Comparison of ENCODE assay signal across 28 cellular contexts in the genomic region with DNA sequence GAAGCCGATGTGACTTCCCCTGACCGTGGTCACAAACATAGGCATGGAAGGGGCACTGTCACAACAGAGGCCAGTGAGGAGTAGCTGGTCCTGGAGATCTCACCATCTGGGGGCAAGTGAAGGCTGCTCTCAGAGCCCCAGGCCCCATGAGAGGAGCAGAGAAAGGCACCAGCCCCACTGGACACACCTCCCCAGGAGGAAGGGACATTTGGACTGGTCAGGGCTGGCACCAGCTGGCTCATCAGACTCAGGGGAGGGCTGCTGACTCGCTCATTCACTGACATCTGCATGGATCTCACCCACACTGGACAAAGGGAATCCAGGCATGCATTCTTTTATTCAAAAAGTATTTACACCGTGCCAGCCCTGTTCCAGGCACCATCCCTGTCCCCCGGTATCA. TPM values are rescaled to one million over a fixed set of nuclear protein-coding genes. Genes with fewer than 3 reads are reported as not detected.
DNase-seq lines count a peak whose midpoint lies in the region; ATAC-seq and TF ChIP-seq lines count a peak whose summit lies in the region.
"Had no signal": no experiment of that assay in that cellular context is flagged by ENCODE, and none has a peak within 500 bp of the region (broad histone marks: within the 10 kb centered on the region; RNA-seq: fewer than 3 reads in every experiment).

No MANE protein-coding gene starts in this region.

- no peak for TF ChIP-seq POLR2A in gastroesophageal sphincter (IDR thresholded peaks at IDR 0.05)

- TF ChIP-seq CTCF in gastroesophageal sphincter (IDR thresholded peaks at IDR 0.05) = no peak

- H3K9me3 Mint-ChIP-seq in activated CD4-positive, alpha-beta memory T cell treated with anti-CD3 and anti-CD28 coated beads, Interleukin-2, amount 10 ng/mL, durations not matched to agents 7 days and 5 days = no peaks in the 10 kb centered on the region
- H3K9me3 Mint-ChIP-seq in activated CD4-positive, alpha-beta memory T cell treated with anti-CD3 and anti-CD28 coated beads for 36 hours = no peaks in the 10 kb centered on the region
- H3K9me3 Mint-ChIP-seq: activated CD4-positive, alpha-beta T cell treated with anti-CD3 and anti-CD28 coated beads, Interleukin-2, amount 10 ng/mL, durations not matched to agents 7 days and 5 days had no signal

- H3K4me1 ChIP-seq in adipocyte (ENCODE audit: control insufficient read depth, insufficient read depth, low read length) (no peaks in the 10 kb centered on the region), aorta (ENCODE audit: control insufficient read depth in 1 of 2, insufficient read depth in 2 of 2, low read length in 2 of 2) (no peaks in the 10 kb centered on the region), gastroesophageal sphincter (no peaks in the 10 kb centered on the region)
- H3K4me1 ChIP-seq: psoas muscle had no signal

- H3K27me3 ChIP-seq in adipocyte (replicated peaks; ENCODE audit: control insufficient read depth, insufficient read depth, low read length) (no peaks in the 10 kb centered on the region), aorta (ENCODE audit: control insufficient read depth in 1 of 2, insufficient read depth in 2 of 2, low read length in 1 of 2) (no peaks in the 10 kb centered on the region), gastroesophageal sphincter (peaks cover 34% of the 10 kb centered on the region)
- H3K27me3 ChIP-seq: upper lobe of left lung had no signal

- ATAC-seq in aorta (ENCODE audit: low FRiP score) (no peak), gastroesophageal sphincter (no peak)
- ATAC-seq: HCT116, left colon, psoas muscle had no signal

- WGBS in aorta, 2 donors = 75 to 85% methylated on average over 5 of the region's 5 CpGs
- WGBS in gastroesophageal sphincter (ENCODE audit: low coverage in 1 of 2), 2 donors = 42% methylated on average over 2 of the region's 5 CpGs; no CpG with 5 or more reads in 1 of the 2 donors

- H3K4me1 Mint-ChIP-seq in activated CD4-positive, alpha-beta memory T cell treated with anti-CD3 and anti-CD28 coated beads, Interleukin-2, amount 10 ng/mL, durations not matched to agents 7 days and 5 days = peaks cover 9% of the 10 kb centered on the region
- H3K4me1 Mint-ChIP-seq in activated CD4-positive, alpha-beta memory T cell treated with anti-CD3 and anti-CD28 coated beads for 36 hours (ENCODE audit: low read depth) = peaks cover 3% of the 10 kb centered on the region

- no peak overlapping the region for H3K4me3 Mint-ChIP-seq in activated CD4-positive, alpha-beta memory T cell treated with anti-CD3 and anti-CD28 coated beads, Interleukin-2, amount 10 ng/mL, durations not matched to agents 7 days and 5 days
- H3K4me3 Mint-ChIP-seq in activated CD4-positive, alpha-beta memory T cell treated with anti-CD3 and anti-CD28 coated beads for 36 hours = no peak overlapping the region
- H3K4me3 Mint-ChIP-seq: activated CD4-positive, alpha-beta T cell treated with anti-CD3 and anti-CD28 coated beads, Interleukin-2, amount 10 ng/mL, durations not matched to agents 7 days and 5 days had no signal

- H3K27ac ChIP-seq in aorta (ENCODE audit: low read depth in 1 of 2, low read length in 2 of 2) (no peak overlapping the region), gastroesophageal sphincter (no peak overlapping the region)
- H3K27ac ChIP-seq: C4-2B, HL-60, psoas muscle, stomach, upper lobe of left lung had no signal

- H3K27ac Mint-ChIP-seq in activated CD4-positive, alpha-beta memory T cell treated with anti-CD3 and anti-CD28 coated beads, Interleukin-2, amount 10 ng/mL, durations not matched to agents 7 days and 5 days = no peak overlapping the region
- H3K27ac Mint-ChIP-seq in activated CD4-positive, alpha-beta memory T cell treated with anti-CD3 and anti-CD28 coated beads for 36 hours = no peak overlapping the region

- peak; percentile 12 for DNase-seq in activated CD4-positive, alpha-beta memory T cell treated with anti-CD3 and anti-CD28 coated beads, Interleukin-2, amount 10 ng/mL, durations not matched to agents 7 days and 5 days
- DNase-seq in activated CD4-positive, alpha-beta memory T cell treated with anti-CD3 and anti-CD28 coated beads for 36 hours = no peak
- DNase-seq in adipocyte (ENCODE audit: low read depth) (peak; percentile 23), kidney tubule cell (ENCODE audit: low spot score) (peak; percentile 70), aorta (peak; percentile 35 to 36), NCI-H82 treated with DMSO at 0.1 percent for 48 hours (lab: John Stamatoyannopoulos, UW; ENCODE audit: unreplicated experiment) (no peak)
- DNase-seq in stimulated activated CD4-positive, alpha-beta T cell treated with anti-CD3 and anti-CD28 coated beads, Interleukin-4, amount 100 ng/mL, for 1 hour = no peak
- DNase-seq: activated CD4-positive, alpha-beta T cell treated with anti-CD3 and anti-CD28 coated beads, Interleukin-2, amount 10 ng/mL, durations not matched to agents 7 days and 5 days; activated naive CD4-positive, alpha-beta T cell; activated T-cell treated with anti-CD3 and anti-CD28 coated beads for 4 hours; anterior cingulate cortex; cerebellar nuclear complex; erythroblast; left colon; NCI-H1436; NCI-H2171; NCI-H748 treated with DMSO at 0.1 percent for 48 hours; OCI-M1; SHP77 treated with DMSO at 0.1 percent for 48 hours; stimulated activated CD4-positive, alpha-beta T cell treated with anti-CD3 and anti-CD28 coated beads, Interleukin-4, amount 100 ng/mL, for 24 hours; stomach; T-helper 1 cell had no signal

- no peak overlapping the region for H3K9ac ChIP-seq in adipocyte (ENCODE audit: low read length)

- POLR2A ChIA-PET in activated CD4-positive, alpha-beta memory T cell treated with anti-CD3 and anti-CD28 coated beads, Interleukin-2, amount 10 ng/mL, durations not matched to agents 7 days and 5 days (lab: Charles Lee) = no interaction called here
- POLR2A ChIA-PET in activated CD4-positive, alpha-beta memory T cell treated with anti-CD3 and anti-CD28 coated beads for 36 hours (lab: Charles Lee) = no interaction called here

- no peak for TF ChIP-seq EP300 in gastroesophageal sphincter (IDR thresholded peaks at IDR 0.05)

- CTCF ChIA-PET in activated CD4-positive, alpha-beta memory T cell treated with anti-CD3 and anti-CD28 coated beads, Interleukin-2, amount 10 ng/mL, durations not matched to agents 7 days and 5 days (lab: Charles Lee) = no interaction called here
- CTCF ChIA-PET in activated CD4-positive, alpha-beta memory T cell treated with anti-CD3 and anti-CD28 coated beads for 36 hours (lab: Charles Lee) = interaction anchor here (0.6 kb wide), 1 partner anchor 132 kb away, joined by 3 read pairs; no protein-coding TSS in a partner anchor

- H3K36me3 ChIP-seq in adipocyte (ENCODE audit: control insufficient read depth, insufficient read depth, low read length, severe bottlenecking) (no peaks in the 10 kb centered on the region), aorta (ENCODE audit: control insufficient read depth in 1 of 2, insufficient read depth in 2 of 2, low read length in 1 of 2) (no peaks in the 10 kb centered on the region), gastroesophageal sphincter (no peaks in the 10 kb centered on the region)

- peaks cover 8% of the 10 kb centered on the region for H3K27me3 Mint-ChIP-seq in activated CD4-positive, alpha-beta memory T cell treated with anti-CD3 and anti-CD28 coated beads, Interleukin-2, amount 10 ng/mL, durations not matched to agents 7 days and 5 days
- H3K27me3 Mint-ChIP-seq in activated CD4-positive, alpha-beta memory T cell treated with anti-CD3 and anti-CD28 coated beads for 36 hours = peaks cover 2% of the 10 kb centered on the region
- H3K27me3 Mint-ChIP-seq: activated CD4-positive, alpha-beta T cell treated with anti-CD3 and anti-CD28 coated beads, Interleukin-2, amount 10 ng/mL, durations not matched to agents 7 days and 5 days had no signal

- intact Hi-C loops in activated CD4-positive, alpha-beta memory T cell treated with anti-CD3 and anti-CD28 coated beads for 36 hours (cut with micrococcal nuclease) = no loop called here
- intact Hi-C loops in aorta (cut with DNase I) = no loop called here

- H3K36me3 Mint-ChIP-seq in activated CD4-positive, alpha-beta memory T cell treated with anti-CD3 and anti-CD28 coated beads, Interleukin-2, amount 10 ng/mL, durations not matched to agents 7 days and 5 days (ENCODE audit: low read depth) = no peaks in the 10 kb centered on the region
- H3K36me3 Mint-ChIP-seq in activated CD4-positive, alpha-beta memory T cell treated with anti-CD3 and anti-CD28 coated beads for 36 hours = no peaks in the 10 kb centered on the region

- no peak overlapping the region for H3K4me3 ChIP-seq in adipocyte (ENCODE audit: low read length)
- no peak overlapping the region for H3K4me3 ChIP-seq in aorta (ENCODE audit: low read length in 2 of 2)
- H3K4me3 ChIP-seq in gastroesophageal sphincter = no peak overlapping the region
- H3K4me3 ChIP-seq: psoas muscle, stomach, upper lobe of left lung had no signal

- H3K9me3 ChIP-seq in adipocyte (ENCODE audit: control insufficient read depth, low read length) (no peaks in the 10 kb centered on the region), aorta (ENCODE audit: control insufficient read depth, low read length) (no peaks in the 10 kb centered on the region), gastroesophageal sphincter (no peaks in the 10 kb centered on the region)
- H3K9me3 ChIP-seq: psoas muscle, stomach, upper lobe of left lung had no signal

RNA-seq across cellular contexts. Expression of a gene that starts 26.8 kb away (rescaled TPM):
- under 1 TPM; 0.43 to 0.50 TPM for total RNA-seq in activated CD4-positive, alpha-beta memory T cell treated with anti-CD3 and anti-CD28 coated beads, Interleukin-2, amount 10 ng/mL, durations not matched to agents 7 days and 5 days
- total RNA-seq in activated CD4-positive, alpha-beta memory T cell treated with anti-CD3 and anti-CD28 coated beads for 36 hours = under 1 TPM; 0.17 to 0.19 TPM
- total RNA-seq in aorta = 1 to 10 TPM; 1.0 to 2.7 TPM
- under 1 TPM; 0.38 to 0.72 TPM for polyA plus RNA-seq in aorta
- total RNA-seq in gastroesophageal sphincter = 1 to 10 TPM in 3 of 4 donors, under 1 TPM in 1; 0.93 to 1.9 (median 1.4) TPM

Comparison
In these comparisons a context has a peak if more than half of its experiments do, and no peak if none do; other contexts are left out.
1. DNase-seq: peak in activated CD4-positive, alpha-beta memory T cell treated with anti-CD3 and anti-CD28 coated beads, Interleukin-2, amount 10 ng/mL, durations not matched to agents 7 days and 5 days (single experiment), adipocyte (single experiment), kidney tubule cell (single experiment) and aorta (2 of 2); none in activated CD4-positive, alpha-beta memory T cell treated with anti-CD3 and anti-CD28 coated beads for 36 hours (single experiment), stimulated activated CD4-positive, alpha-beta T cell treated with anti-CD3 and anti-CD28 coated beads, Interleukin-4, amount 100 ng/mL, for 1 hour (single experiment) and NCI-H82 treated with DMSO at 0.1 percent for 48 hours (single experiment).